Comparison of ENCODE assay signal across 18 cellular contexts in genomic region chr11:11864803-11865202, GRCh38. TPM values are rescaled to one million over a fixed set of nuclear protein-coding genes. Genes with fewer than 3 reads are reported as not detected.
A peak's percentile ranks its signal among the peaks of the same experiment; 100 is the strongest.
DNase-seq lines count a peak whose midpoint lies in the region; ATAC-seq and TF ChIP-seq lines count a peak whose summit lies in the region.
"Had no signal": no experiment of that assay in that cellular context is flagged by ENCODE, and none has a peak within 500 bp of the region (broad histone marks: within the 10 kb centered on the region; RNA-seq: fewer than 3 reads in every experiment).

No MANE protein-coding gene starts in this region.

- CTCF ChIA-PET in WTC11 (lab: Charles Lee), result interaction anchor here (1.6 kb wide), 1 partner anchor 15 kb away, joined by 5 read pairs; no protein-coding TSS in a partner anchor

- H3K4me3 ChIP-seq in iPS-20b (ENCODE audit: low read length) (peak overlapping the region; percentile 29; the same call in 1 of the 2 replicates), MG63 (no peak overlapping the region)
- H3K4me3 ChIP-seq: pancreas had no signal

- peak overlapping the region; percentile 26 for H3K4me3 Mint-ChIP-seq in activated T-cell treated with anti-CD3 and anti-CD28 coated beads, Interleukin-2, amount 50 U/mL, for 4 hours
- no peak overlapping the region for H3K4me3 Mint-ChIP-seq in WTC11
- H3K4me3 Mint-ChIP-seq: activated T-helper 1 cell treated with anti-CD3 and anti-CD28 coated beads, Interleukin-12 subunit alpha, Interleukin-12 subunit beta, Interleukin-2, Interleukin-4 antibody, amounts not matched to agents 30 ng/mL and 10 ng/mL and 1 ng/mL, durations not matched to agents 14 hours and 24 hours and 36 hours; brain had no signal

- H3K36me3 Mint-ChIP-seq in activated T-cell treated with anti-CD3 and anti-CD28 coated beads, Interleukin-2, amount 50 U/mL, for 4 hours (ENCODE audit: insufficient read depth), result peaks cover 8% of the 10 kb centered on the region
- H3K36me3 Mint-ChIP-seq in WTC11, result peaks cover 2% of the 10 kb centered on the region; the same call in 1 of the 2 replicates

- peaks cover 65% of the 10 kb centered on the region for H3K4me1 Mint-ChIP-seq in activated T-cell treated with anti-CD3 and anti-CD28 coated beads, Interleukin-2, amount 50 U/mL, for 4 hours (ENCODE audit: low read depth)
- H3K4me1 Mint-ChIP-seq in WTC11, result peaks cover 36% of the 10 kb centered on the region

- peak overlapping the region; percentile 56 for H3K27ac ChIP-seq in iPS-20b (ENCODE audit: low read length)
- H3K27ac ChIP-seq: pancreas had no signal

- H3K9ac ChIP-seq in iPS-20b (ENCODE audit: low read depth, low read length), result peak overlapping the region; percentile 26; the same call in 1 of the 2 replicates

- peaks cover 9% of the 10 kb centered on the region; the same call in 1 of the 2 replicates for H3K9me3 ChIP-seq in iPS-20b (ENCODE audit: insufficient read depth, low read depth, low read length)
- peaks cover 28% of the 10 kb centered on the region for H3K9me3 ChIP-seq in MG63
- H3K9me3 ChIP-seq: pancreas had no signal

- H3K27me3 ChIP-seq in iPS-20b (ENCODE audit: insufficient read depth, low read length), result no peaks in the 10 kb centered on the region
- no peaks in the 10 kb centered on the region for H3K27me3 ChIP-seq in MG63
- H3K27me3 ChIP-seq: pancreas had no signal

- no peak for TF ChIP-seq CTCF in WTC11 (IDR thresholded peaks at IDR 0.05)

- H3K9me3 Mint-ChIP-seq in activated T-cell treated with anti-CD3 and anti-CD28 coated beads, Interleukin-2, amount 50 U/mL, for 4 hours, result peaks cover 8% of the 10 kb centered on the region
- peaks cover 3% of the 10 kb centered on the region for H3K9me3 Mint-ChIP-seq in WTC11
- H3K9me3 Mint-ChIP-seq: activated T-helper 1 cell treated with anti-CD3 and anti-CD28 coated beads, Interleukin-12 subunit alpha, Interleukin-12 subunit beta, Interleukin-2, Interleukin-4 antibody, amounts not matched to agents 30 ng/mL and 10 ng/mL and 1 ng/mL, durations not matched to agents 14 hours and 24 hours and 36 hours had no signal

- no peaks in the 10 kb centered on the region for H3K27me3 Mint-ChIP-seq in activated T-cell treated with anti-CD3 and anti-CD28 coated beads, Interleukin-2, amount 50 U/mL, for 4 hours (ENCODE audit: low read depth)
- peaks cover 6% of the 10 kb centered on the region; the same call in 1 of the 2 replicates for H3K27me3 Mint-ChIP-seq in WTC11 (ENCODE audit: low read depth)
- H3K27me3 Mint-ChIP-seq: brain had no signal

- peak overlapping the region; percentile 41 for H3K27ac Mint-ChIP-seq in WTC11
- H3K27ac Mint-ChIP-seq: activated T-helper 1 cell treated with anti-CD3 and anti-CD28 coated beads, Interleukin-12 subunit alpha, Interleukin-12 subunit beta, Interleukin-2, Interleukin-4 antibody, amounts not matched to agents 30 ng/mL and 10 ng/mL and 1 ng/mL, durations not matched to agents 14 hours and 24 hours and 36 hours; brain had no signal

- ATAC-seq in activated T-cell treated with anti-CD3 and anti-CD28 coated beads, Interleukin-2, amount 50 U/mL, for 4 hours, result no peak
- ATAC-seq in WTC11 (no peak), HG02885 (IDR thresholded peaks at IDR 0.05; ENCODE audit: poor library complexity, unreplicated experiment) (no peak)
- peak; percentile 43 for ATAC-seq in stimulated activated naive CD8-positive, alpha-beta T cell treated with anti-CD3 and anti-CD28 coated beads, Interleukin-15, Interleukin-2, amounts not matched to agents 100 U/mL and 50 U/mL, for 24 hours
- ATAC-seq: pancreas, right cardiac atrium had no signal

- DNase-seq in activated T-cell treated with anti-CD3 and anti-CD28 coated beads, Interleukin-2, amount 50 U/mL, for 4 hours, result no peak
- DNase-seq in activated T-cell treated with anti-CD3 and anti-CD28 coated beads, Interleukin-2, amount 50 U/mL, for 1 hour, result no peak
- no peak for DNase-seq in WTC11 (ENCODE audit: low spot score)
- DNase-seq in stimulated activated naive CD8-positive, alpha-beta T cell treated with anti-CD3 and anti-CD28 coated beads, Interleukin-15, Interleukin-2, amounts not matched to agents 100 U/mL and 50 U/mL, for 24 hours, result no peak
- DNase-seq in MG63, result no peak
- no peak for DNase-seq in GDM1 (lab: John Stamatoyannopoulos, UW)
- DNase-seq: KG1, mammary epithelial cell, NCI-H1930, OCI-M1, pancreas, right cardiac atrium, Right ventricle myocardium superior, SW 1271 had no signal

- H3K4me1 ChIP-seq in iPS-20b (ENCODE audit: insufficient read depth, low read length), result peaks cover 23% of the 10 kb centered on the region

- POLR2A ChIA-PET in WTC11 (lab: Charles Lee), result no interaction called here

- H3K36me3 ChIP-seq in iPS-20b (ENCODE audit: insufficient read depth, low read depth, low read length) (no peaks in the 10 kb centered on the region), MG63 (peaks cover 9% of the 10 kb centered on the region; the same call in 1 of the 2 replicates)
- H3K36me3 ChIP-seq: pancreas had no signal

TF ChIP-seq in WTC11, 78 proteins besides CTCF, POLR2A, EP300 and RAD21:
- TF ChIP-seq ZNF121 (CRISPR knock-in tag; IDR thresholded peaks at IDR 0.05), result no peak
- no peak for TF ChIP-seq NFATC4 (CRISPR knock-in tag; IDR thresholded peaks at IDR 0.05)
- no peak for TF ChIP-seq E2F5 (CRISPR knock-in tag; IDR thresholded peaks at IDR 0.05)
- TF ChIP-seq PRRX2 (CRISPR knock-in tag; IDR thresholded peaks at IDR 0.05), result no peak
- no peak for TF ChIP-seq ZBTB21 (CRISPR knock-in tag; IDR thresholded peaks at IDR 0.05; ENCODE audit: borderline replicate concordance)
- no peak for TF ChIP-seq USF2 (CRISPR knock-in tag; IDR thresholded peaks at IDR 0.05)
- TF ChIP-seq, protein P1, sequence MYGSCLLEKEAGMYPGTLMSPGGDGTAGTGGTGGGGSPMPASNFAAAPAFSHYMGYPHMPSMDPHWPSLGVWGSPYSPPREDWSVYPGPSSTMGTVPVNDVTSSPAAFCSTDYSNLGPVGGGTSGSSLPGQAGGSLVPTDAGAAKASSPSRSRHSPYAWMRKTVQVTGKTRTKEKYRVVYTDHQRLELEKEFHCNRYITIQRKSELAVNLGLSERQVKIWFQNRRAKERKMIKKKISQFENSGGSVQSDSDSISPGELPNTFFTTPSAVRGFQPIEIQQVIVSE (CRISPR knock-in tag; IDR thresholded peaks at IDR 0.05; ENCODE audit: borderline replicate concordance), result no peak

RNA-seq across cellular contexts. Expression of gene USP47, which starts 23.0 kb away (rescaled TPM):
- total RNA-seq in activated T-cell treated with anti-CD3 and anti-CD28 coated beads, Interleukin-2, amount 50 U/mL, for 4 hours, result 10 to 100 TPM; 39.5 to 48.3 (median 40.8) TPM
- 18.3 to 20.4 TPM (median 19.7 TPM) in 3 replicates for total RNA-seq in WTC11 (2021)
- 9.9 and 13.3 TPM in 2 replicates for total RNA-seq in MG63 (2014; rRNA removed; shearing (Covaris generic); ENCODE audit: low replicate concordance)
